ENCODE assay signal across 28 cellular contexts in genomic region chr3:173814809-173815208, GRCh38.
"Had no signal": no experiment of that assay in that cellular context is flagged by ENCODE, and none has a peak within 500 bp of the region (broad histone marks: within the 10 kb centered on the region; RNA-seq: fewer than 3 reads in every experiment).

No MANE protein-coding gene starts in this region.

- H3K27me3 ChIP-seq: colonic mucosa, esophagus squamous epithelium, gastrocnemius medialis, heart right ventricle, left lung had no signal

- H3K27me3 Mint-ChIP-seq: dendritic cell treated with granulocyte-macrophage colony-stimulating factor and Interleukin-4, amounts not matched to agents 40 ng/mL and 50 ng/mL, for 4 days; effector memory CD8-positive, alpha-beta T cell; naive thymus-derived CD4-positive, alpha-beta T cell had no signal

- H3K27ac Mint-ChIP-seq: dendritic cell treated with granulocyte-macrophage colony-stimulating factor and Interleukin-4, amounts not matched to agents 40 ng/mL and 50 ng/mL, for 4 days; effector memory CD8-positive, alpha-beta T cell; endodermal cell; mesothelial cell of epicardium; naive thymus-derived CD4-positive, alpha-beta T cell had no signal

- DNase-seq: colonic mucosa; cortex of kidney; effector CD8-positive, alpha-beta T cell; effector memory CD8-positive, alpha-beta T cell; endodermal cell; erythroblast; esophagus squamous epithelium; foreskin fibroblast; foreskin melanocyte; gastrocnemius medialis; glutamatergic neuron; head of caudate nucleus; heart right ventricle; hippocampal formation; left cardiac atrium; left ventricle myocardium superior; lower lobe of right lung; mesenchymal stem cell; mucosa of descending colon; naive thymus-derived CD4-positive, alpha-beta T cell had no signal

- H3K36me3 Mint-ChIP-seq: mesothelial cell of epicardium; naive thymus-derived CD4-positive, alpha-beta T cell had no signal

- H3K4me1 Mint-ChIP-seq: mesothelial cell of epicardium; naive thymus-derived CD4-positive, alpha-beta T cell had no signal

- H3K4me3 Mint-ChIP-seq: dendritic cell treated with granulocyte-macrophage colony-stimulating factor and Interleukin-4, amounts not matched to agents 40 ng/mL and 50 ng/mL, for 4 days; effector memory CD8-positive, alpha-beta T cell; endodermal cell; mesothelial cell of epicardium; naive thymus-derived CD4-positive, alpha-beta T cell had no signal

- ATAC-seq: effector memory CD8-positive, alpha-beta T cell; esophagus mucosa; gastrocnemius medialis; heart right ventricle; left cardiac atrium; left lung; left ventricle myocardium superior; lower lobe of right lung; mucosa of descending colon; naive thymus-derived CD4-positive, alpha-beta T cell had no signal

- FAIRE-seq: endometrium, islet of Langerhans, keratinocyte had no signal

- H3K4me3 ChIP-seq: colonic mucosa, esophagus squamous epithelium, gastrocnemius medialis, heart right ventricle, left lung, lower lobe of right lung, mucosa of descending colon had no signal

- H3K9me3 Mint-ChIP-seq: endodermal cell, mesothelial cell of epicardium had no signal

- H3K9me3 ChIP-seq: colonic mucosa, esophagus squamous epithelium, gastrocnemius medialis, heart right ventricle, left lung, lower lobe of right lung, mucosa of descending colon had no signal

- H3K4me1 ChIP-seq: colonic mucosa, esophagus squamous epithelium, gastrocnemius medialis, heart right ventricle, left lung, lower lobe of right lung had no signal

- H3K27ac ChIP-seq: colonic mucosa, epithelial cell of prostate, esophagus squamous epithelium, gastrocnemius medialis, heart right ventricle, left lung, lower lobe of right lung had no signal

- H3K36me3 ChIP-seq: colonic mucosa, esophagus squamous epithelium, gastrocnemius medialis, heart right ventricle, left lung, lower lobe of right lung had no signal
